Comparison of ENCODE assay signal across 21 cellular contexts in genomic region chr5:157710887-157711286, GRCh38. TPM values are rescaled to one million over a fixed set of nuclear protein-coding genes. Genes with fewer than 3 reads are reported as not detected.
A peak's percentile ranks its signal among the peaks of the same experiment; 100 is the strongest.
DNase-seq lines count a peak whose midpoint lies in the region; ATAC-seq, FAIRE-seq and TF ChIP-seq lines count a peak whose summit lies in the region.
"Had no signal": no experiment of that assay in that cellular context is flagged by ENCODE, and none has a peak within 500 bp of the region (broad histone marks: within the 10 kb centered on the region; RNA-seq: fewer than 3 reads in every experiment).

No MANE protein-coding gene starts in this region.

- H3K4me3 ChIP-seq in SK-N-SH (ENCODE audit: low read depth in 2 of 2, low read length in 1 of 2) (no peak overlapping the region), fibroblast of the aortic adventitia (ENCODE audit: low read depth, low read length) (no peak overlapping the region), aorta (ENCODE audit: low read length in 2 of 2) (no peak overlapping the region)
- H3K4me3 ChIP-seq: BLaER1 had no signal

- no peak; a peak in 2 of 4 replicates for TF ChIP-seq EP300 in SK-N-SH (IDR thresholded peaks at IDR 0.05; ENCODE audit: borderline replicate concordance in 1 of 2, low read depth in 1 of 2, low read length in 1 of 2)

- POLR2A ChIA-PET in SK-N-SH (lab: Yijun Ruan, JAX) = no interaction called here
- POLR2A ChIA-PET in HEK293T (lab: Yijun Ruan, JAX) = no interaction called here

- peak overlapping the region; percentile 47 to 81; a peak in 3 of 4 replicates for H3K27ac ChIP-seq in SK-N-SH (ENCODE audit: low read depth in 2 of 2, low read length in 1 of 2)
- H3K27ac ChIP-seq in aorta (ENCODE audit: low read depth in 1 of 2, low read length in 2 of 2) = no peak overlapping the region
- H3K27ac ChIP-seq: BLaER1 had no signal

- peaks cover 33% of the 10 kb centered on the region for H3F3A ChIP-seq in SK-N-SH (replicated peaks; ENCODE audit: insufficient read depth)

- CTCF ChIA-PET in SK-N-SH (lab: Yijun Ruan, JAX) (no interaction called here), HEK293T (lab: Yijun Ruan, JAX) (no interaction called here)

- TF ChIP-seq CTCF in SK-N-SH (IDR thresholded peaks at IDR 0.05) (no peak), fibroblast of the aortic adventitia (IDR thresholded peaks at IDR 0.05; ENCODE audit: insufficient read depth, low read length) (no peak)

- DNase-seq in A172 (ENCODE audit: low spot score) (peak; percentile 22), GM18507 (ENCODE audit: extremely low spot score, insufficient read length, low read depth) (no peak), SK-N-SH (no peak), fibroblast of the aortic adventitia (ENCODE audit: low read depth) (peak; percentile 70), HK-2 (ENCODE audit: unreplicated experiment) (no peak), HEK293T (ENCODE audit: extremely low spot score) (no peak), aorta (no peak)
- DNase-seq: activated B cell treated with CpG ODN at 0.5 μM for 24 hours; activated T-cell treated with anti-CD3 and anti-CD28 coated beads, Interleukin-2, amount 50 U/mL, for 1 hour; caudate nucleus; erythroblast; NCI-H1092; NCI-H510A treated with DMSO at 0.1 percent for 48 hours had no signal

- ATAC-seq in GM21737 (IDR thresholded peaks at IDR 0.05; ENCODE audit: unreplicated experiment) (no peak), aorta (ENCODE audit: low FRiP score) (no peak)
- ATAC-seq: sciatic nerve had no signal

- no peaks in the 10 kb centered on the region for H3K79me2 ChIP-seq in SK-N-SH (ENCODE audit: insufficient read depth)

- H2AFZ ChIP-seq in SK-N-SH (ENCODE audit: low read depth) = peak overlapping the region; percentile 5; the same call in 1 of the 2 replicates

- H4K20me1 ChIP-seq in SK-N-SH (ENCODE audit: insufficient read depth) = no peaks in the 10 kb centered on the region
- H4K20me1 ChIP-seq: BLaER1 had no signal

- H3K4me1 ChIP-seq in SK-N-SH (ENCODE audit: control insufficient read depth in 1 of 2, insufficient read depth in 2 of 2, low read depth in 1 of 2, low read length in 1 of 2) (peaks cover 0 to 18% of the 10 kb centered on the region in 2 experiments; a peak in 1 of 4 replicates), aorta (ENCODE audit: control insufficient read depth in 1 of 2, insufficient read depth in 2 of 2, low read length in 2 of 2) (no peaks in the 10 kb centered on the region)
- H3K4me1 ChIP-seq: BLaER1 had no signal

- WGBS in SK-N-SH (ENCODE audit: low lambda C conversion rate) = 11% methylated on average over 2 of the region's 2 CpGs
- WGBS in aorta, 2 donors = 2 to 5% methylated on average over 2 of the region's 2 CpGs

- peak overlapping the region; percentile 51; the same call in 1 of the 2 replicates for H3K9ac ChIP-seq in SK-N-SH
- H3K9ac ChIP-seq: BLaER1 had no signal

- H3K27me3 ChIP-seq in SK-N-SH (ENCODE audit: insufficient read depth) = no peaks in the 10 kb centered on the region
- no peaks in the 10 kb centered on the region for H3K27me3 ChIP-seq in aorta (ENCODE audit: control insufficient read depth in 1 of 2, insufficient read depth in 2 of 2, low read length in 1 of 2)
- H3K27me3 ChIP-seq: BLaER1 had no signal

- intact Hi-C loops in aorta (cut with DNase I) = loop anchor here in 1 of 2 donors (10.0 kb wide), 2 partner anchors 196 to 386 kb away; no protein-coding TSS in a partner anchor

- H3K9me2 ChIP-seq in SK-N-SH = no peaks in the 10 kb centered on the region

- no peak for TF ChIP-seq RAD21 in SK-N-SH (IDR thresholded peaks at IDR 0.05; ENCODE audit: low read length)

- H3K4me2 ChIP-seq in SK-N-SH = peak overlapping the region; percentile 30; the same call in 1 of the 2 replicates
- H3K4me2 ChIP-seq: BLaER1 had no signal

- H3K9me3 ChIP-seq in SK-N-SH = no peaks in the 10 kb centered on the region
- H3K9me3 ChIP-seq in aorta (ENCODE audit: control insufficient read depth, low read length) = no peaks in the 10 kb centered on the region
- H3K9me3 ChIP-seq: BLaER1 had no signal

- H3K36me3 ChIP-seq in SK-N-SH (replicated peaks in 1 of 2; ENCODE audit: control insufficient read depth in 1 of 2, insufficient read depth in 2 of 2, low read length in 1 of 2) = no peaks in the 10 kb centered on the region
- no peaks in the 10 kb centered on the region for H3K36me3 ChIP-seq in aorta (ENCODE audit: control insufficient read depth in 1 of 2, insufficient read depth in 2 of 2, low read length in 1 of 2)
- H3K36me3 ChIP-seq: BLaER1 had no signal

- FAIRE-seq in GM18507 (lab: Jason Lieb, UNC) = peak; percentile 49
- FAIRE-seq: islet of Langerhans had no signal

TF ChIP-seq in SK-N-SH, 30 proteins besides CTCF, POLR2A, EP300 and RAD21 (continues in another document):
- TF ChIP-seq MEF2A (IDR thresholded peaks at IDR 0.05; ENCODE audit: borderline replicate concordance, low read depth) (0 out of 2 replicates have a peak, but pooled peaks have one; percentile 25), SIN3A (IDR thresholded peaks at IDR 0.05; ENCODE audit: borderline replicate concordance, low read depth, low read length) (no peak), NFIC (IDR thresholded peaks at IDR 0.05; ENCODE audit: borderline replicate concordance) (peak; percentile 15; the same call in 1 of the 2 replicates), RXRA (IDR thresholded peaks at IDR 0.05; ENCODE audit: borderline replicate concordance, low read depth) (no peak), YY1 (IDR thresholded peaks at IDR 0.05; ENCODE audit: low read depth) (no peak), USF1 (IDR thresholded peaks at IDR 0.05; ENCODE audit: borderline replicate concordance, low read depth) (no peak), MAX (IDR thresholded peaks at IDR 0.05; ENCODE audit: low read depth) (no peak), JUND (IDR thresholded peaks at IDR 0.05) (peak; percentile 40; the same call in 1 of the 2 replicates)

TF ChIP-seq in HEK293T, 16 proteins besides CTCF, POLR2A, EP300 and RAD21:
- TF ChIP-seq FOXA1 (IDR thresholded peaks at IDR 0.05) = no peak
- no peak for TF ChIP-seq SP1 (IDR thresholded peaks at IDR 0.05)
- no peak for TF ChIP-seq SUZ12 (IDR thresholded peaks at IDR 0.05)
- no peak for TF ChIP-seq CTBP1 (IDR thresholded peaks at IDR 0.05; ENCODE audit: borderline replicate concordance)
- no peak for TF ChIP-seq L3MBTL2 (conservative IDR thresholded peaks at IDR 0.05)
- no peak for TF ChIP-seq ARNT (IDR thresholded peaks at IDR 0.05)
- TF ChIP-seq BHLHE40 (IDR thresholded peaks at IDR 0.05; ENCODE audit: borderline replicate concordance) = no peak
- no peak for TF ChIP-seq FOXK2 (IDR thresholded peaks at IDR 0.05)
- TF ChIP-seq FOXM1 (IDR thresholded peaks at IDR 0.05; ENCODE audit: borderline replicate concordance) = no peak
- no peak for TF ChIP-seq ELF4 (IDR thresholded peaks at IDR 0.05)
- no peak for TF ChIP-seq PKNOX1 (IDR thresholded peaks at IDR 0.05)
- no peak for TF ChIP-seq HDGF (IDR thresholded peaks at IDR 0.05; ENCODE audit: borderline replicate concordance)
- TF ChIP-seq NFRKB (IDR thresholded peaks at IDR 0.05) = no peak
- no peak for TF ChIP-seq ZNF384 (IDR thresholded peaks at IDR 0.05)
- TF ChIP-seq TARDBP (IDR thresholded peaks at IDR 0.05) = no peak
- TF ChIP-seq LEF1 (IDR thresholded peaks at IDR 0.05; ENCODE audit: borderline replicate concordance) = no peak

RNA-seq across cellular contexts. Expression of gene THG1L, which starts 20.3 kb away (rescaled TPM):
- total RNA-seq in A172 (2014; rRNA removed; shearing (Covaris generic)) = 13.2 and 14.8 TPM in 2 replicates
- polyA plus RNA-seq in SK-N-SH (2012; rRNA removed) (32.0 and 37.0 TPM in 2 replicates), aorta (10 to 100 TPM in 1 of 2 donors, 1 to 10 TPM in 1; 9.8 to 13.5 TPM)
- 34.4 and 35.7 TPM in 2 replicates for polyA plus RNA-seq in SK-N-SH (2012; cell fraction: cytosol; rRNA removed)
- 34.2 and 34.9 TPM in 2 replicates for polyA plus RNA-seq in SK-N-SH (2012; cell fraction: nucleus; rRNA removed)
- total RNA-seq in fibroblast of the aortic adventitia (ENCODE audit: low replicate concordance) (18.2 and 23.0 TPM in 2 replicates), aorta (1 to 10 TPM; 7.3 to 8.2 TPM)

RNA-seq across cellular contexts. Expression of gene LSM11, which starts 32.6 kb away (rescaled TPM):
- 6.0 and 8.7 TPM in 2 replicates for total RNA-seq in A172 (2014; rRNA removed; shearing (Covaris generic))
- 0.95 and 1.3 TPM in 2 replicates for polyA plus RNA-seq in SK-N-SH (2012; rRNA removed)
- polyA plus RNA-seq in SK-N-SH (2012; cell fraction: cytosol; rRNA removed) = 0.93 and 0.98 TPM in 2 replicates
- polyA plus RNA-seq in SK-N-SH (2012; cell fraction: nucleus; rRNA removed) = 1.6 and 3.2 TPM in 2 replicates
- total RNA-seq in fibroblast of the aortic adventitia (ENCODE audit: low replicate concordance) = 4.9 and 5.2 TPM in 2 replicates
- total RNA-seq in aorta = 1 to 10 TPM; 5.2 to 5.9 TPM
- 1 to 10 TPM; 1.9 to 2.9 TPM for polyA plus RNA-seq in aorta

RNA-seq across cellular contexts. Expression of gene C5orf52, which starts 39.6 kb away (rescaled TPM):
- total RNA-seq in A172 (2014; rRNA removed; shearing (Covaris generic)) = not detected in 2 replicates
- polyA plus RNA-seq in SK-N-SH (2012; rRNA removed) (not detected in 2 replicates), aorta (not detected)
- polyA plus RNA-seq in SK-N-SH (2012; cell fraction: cytosol; rRNA removed) = not detected in 2 replicates
- not detected in 2 replicates for polyA plus RNA-seq in SK-N-SH (2012; cell fraction: nucleus; rRNA removed)
- total RNA-seq in fibroblast of the aortic adventitia (ENCODE audit: low replicate concordance) (not detected in 2 replicates), aorta (not detected)
- total RNA-seq: activated B cell treated with CpG ODN at 0.5 μM for 24 hours, G401, myocyte, sciatic nerve, SK-MEL-5, ureter had no signal

RNA-seq across cellular contexts. Expression of gene SOX30, which starts 58.6 kb away (rescaled TPM):
- not detected in 2 replicates for total RNA-seq in A172 (2014; rRNA removed; shearing (Covaris generic))
- polyA plus RNA-seq in SK-N-SH (2012; rRNA removed) = 0.10 and 0.13 TPM in 2 replicates
- 0.14 TPM in 2 replicates for polyA plus RNA-seq in SK-N-SH (2012; cell fraction: cytosol; rRNA removed)
- 0.07 and 0.11 TPM in 2 replicates for polyA plus RNA-seq in SK-N-SH (2012; cell fraction: nucleus; rRNA removed)
- total RNA-seq in fibroblast of the aortic adventitia (ENCODE audit: low replicate concordance) = 0.09 TPM in 1 of 2 replicates, not detected in the other
- under 1 TPM in 1 of 2 donors, not detected in 1; 0.12 TPM for total RNA-seq in aorta
- not detected for polyA plus RNA-seq in aorta
- total RNA-seq: G401, SK-MEL-5 had no signal

Comparison
In these comparisons a context has a peak if more than half of its experiments do, and no peak if none do; other contexts are left out.
1. DNase-seq: peak in A172 (single experiment) and fibroblast of the aortic adventitia (single experiment); none in GM18507 (single experiment), SK-N-SH (single experiment), HK-2 (single experiment), HEK293T (single experiment) and aorta (0 of 2).
2. H3K27ac ChIP-seq: peak in SK-N-SH (2 of 2); none in aorta (0 of 2).